19 cellular contexts compared by ENCODE assay signal in the genomic region with DNA sequence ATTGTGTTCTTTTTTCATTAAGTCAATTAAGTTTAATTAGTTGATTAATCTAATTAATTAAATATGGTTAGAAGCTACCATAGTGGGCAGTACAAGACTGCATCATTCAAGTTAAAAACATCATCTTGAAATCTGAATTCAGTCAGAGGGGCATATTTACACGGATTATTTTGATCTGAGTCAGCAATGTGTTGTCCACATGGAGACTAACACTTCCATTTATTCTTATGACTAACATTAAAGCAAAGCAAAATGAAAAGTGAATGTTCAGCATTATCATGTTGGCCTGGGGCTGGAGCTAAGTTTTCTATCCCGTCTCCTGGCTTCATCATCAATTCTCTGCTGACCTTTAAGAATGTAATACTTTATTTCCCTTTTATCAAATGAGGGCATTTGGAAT. TPM values are rescaled to one million over a fixed set of nuclear protein-coding genes. Genes with fewer than 3 reads are reported as not detected.
DNase-seq lines count a peak whose midpoint lies in the region; ATAC-seq, FAIRE-seq and TF ChIP-seq lines count a peak whose summit lies in the region.
"Had no signal": no experiment of that assay in that cellular context is flagged by ENCODE, and none has a peak within 500 bp of the region (broad histone marks: within the 10 kb centered on the region; RNA-seq: fewer than 3 reads in every experiment).

No MANE protein-coding gene starts in this region.

- TF ChIP-seq EP300 in A549 (IDR thresholded peaks at IDR 0.05), result no peak

- H3K9me3 Mint-ChIP-seq in activated T-helper 17 cell treated with anti-CD3 and anti-CD28 coated beads, Interleukin-2, amount 50 U/mL, for 72 hours, result peaks cover 7% of the 10 kb centered on the region

- no peak overlapping the region for H3K4me2 ChIP-seq in A549

- no peak overlapping the region for H3K27ac ChIP-seq in A549
- H3K27ac ChIP-seq: prostate gland had no signal

- TF ChIP-seq CTCF in A549 (IDR thresholded peaks at IDR 0.05) (no peak), foreskin fibroblast (IDR thresholded peaks at IDR 0.05; ENCODE audit: low read depth, low read length) (no peak)

- TF ChIP-seq RAD21 in A549 (conservative IDR thresholded peaks at IDR 0.05 in 1 of 2, IDR thresholded peaks at IDR 0.05 in 1 of 2), result no peak

- peak overlapping the region; percentile 61 for H3K27ac Mint-ChIP-seq in activated T-helper 17 cell treated with anti-CD3 and anti-CD28 coated beads, Interleukin-2, amount 50 U/mL, for 72 hours

- POLR2A ChIA-PET in A549 (lab: Yijun Ruan, JAX), result no interaction called here

- H3K4me3 Mint-ChIP-seq in activated T-helper 17 cell treated with anti-CD3 and anti-CD28 coated beads, Interleukin-2, amount 50 U/mL, for 72 hours, result no peak overlapping the region

- DNase-seq in A549 (ENCODE audit: low read depth in 1 of 2, low spot score in 1 of 2), result no peak
- peak; percentile 92 for DNase-seq in ELR (ENCODE audit: low read depth)
- peak; percentile 58 to 71 for DNase-seq in foreskin fibroblast
- DNase-seq in GM19238 (ENCODE audit: insufficient read length, low spot score), result no peak
- no peak for DNase-seq in SHP77 (lab: John Stamatoyannopoulos, UW)
- DNase-seq: activated CD4-positive, alpha-beta T cell treated with anti-CD3 and anti-CD28 coated beads, Interleukin-2, amount 50 U/mL, for 1 hour; activated gamma-delta T cell treated with Interleukin-2 at 50 U/mL for 16 hours; cerebellar nuclear complex; esophagus squamous epithelium; MM.1S; mucosa of descending colon; NCI-H2171; stimulated activated CD4-positive, alpha-beta T cell treated with anti-CD3 and anti-CD28 coated beads, Interleukin-1b, Interleukin-23, amount 100 ng/mL, for 48 hours; upper lobe of right lung had no signal

- peaks cover 32% of the 10 kb centered on the region for H3K36me3 Mint-ChIP-seq in activated T-helper 17 cell treated with anti-CD3 and anti-CD28 coated beads, Interleukin-2, amount 50 U/mL, for 72 hours (ENCODE audit: low read depth)

- no peak for FAIRE-seq in A549 (lab: Jason Lieb, UNC)

- CTCF ChIA-PET in A549 (lab: Yijun Ruan, JAX), result no interaction called here

- no peaks in the 10 kb centered on the region for H3K4me1 ChIP-seq in A549
- H3K4me1 ChIP-seq: prostate gland had no signal

- H3K4me3 ChIP-seq in A549, result no peak overlapping the region
- H3K4me3 ChIP-seq in foreskin fibroblast (ENCODE audit: low read depth in 1 of 2, low read length in 2 of 2), result no peak overlapping the region
- H3K4me3 ChIP-seq: esophagus squamous epithelium, HAP-1, mucosa of descending colon, prostate gland, upper lobe of right lung had no signal

- no peaks in the 10 kb centered on the region for H3K9me3 ChIP-seq in A549
- H3K9me3 ChIP-seq: esophagus squamous epithelium, HAP-1, mucosa of descending colon, prostate gland, upper lobe of right lung had no signal

- 35% methylated on average over 2 of the region's 2 CpGs for WGBS in A549 (ENCODE audit: missing lambda C conversion rate)

- no peak for TF ChIP-seq POLR2A in A549 (IDR thresholded peaks at IDR 0.05; ENCODE audit: low read length)

- ATAC-seq in A549 (no peak), HG02759 (IDR thresholded peaks at IDR 0.05; ENCODE audit: unreplicated experiment) (no peak), GM18868 (IDR thresholded peaks at IDR 0.05; ENCODE audit: unreplicated experiment) (no peak)
- peak; percentile 12 for ATAC-seq in activated T-helper 17 cell treated with anti-CD3 and anti-CD28 coated beads, Interleukin-2, amount 50 U/mL, for 72 hours (replicated peaks)
- ATAC-seq: mucosa of descending colon, upper lobe of right lung had no signal

- H3K4me1 Mint-ChIP-seq in activated T-helper 17 cell treated with anti-CD3 and anti-CD28 coated beads, Interleukin-2, amount 50 U/mL, for 72 hours, result peaks cover 73% of the 10 kb centered on the region

- no peaks in the 10 kb centered on the region for H3K27me3 Mint-ChIP-seq in activated T-helper 17 cell treated with anti-CD3 and anti-CD28 coated beads, Interleukin-2, amount 50 U/mL, for 72 hours

TF ChIP-seq in A549, 52 proteins besides CTCF, POLR2A, EP300 and RAD21:
- TF ChIP-seq HEYL (CRISPR knock-in tag; IDR thresholded peaks at IDR 0.05) (no peak), JUNB (IDR thresholded peaks at IDR 0.05) (no peak), TFCP2L1 (CRISPR knock-in tag; IDR thresholded peaks at IDR 0.05) (no peak), MAFK (IDR thresholded peaks at IDR 0.05; ENCODE audit: partially characterized antibody) (peak; percentile 43), RNF2 (IDR thresholded peaks at IDR 0.05; ENCODE audit: borderline replicate concordance, low read depth) (no peak)
- TF ChIP-seq, protein P1, sequence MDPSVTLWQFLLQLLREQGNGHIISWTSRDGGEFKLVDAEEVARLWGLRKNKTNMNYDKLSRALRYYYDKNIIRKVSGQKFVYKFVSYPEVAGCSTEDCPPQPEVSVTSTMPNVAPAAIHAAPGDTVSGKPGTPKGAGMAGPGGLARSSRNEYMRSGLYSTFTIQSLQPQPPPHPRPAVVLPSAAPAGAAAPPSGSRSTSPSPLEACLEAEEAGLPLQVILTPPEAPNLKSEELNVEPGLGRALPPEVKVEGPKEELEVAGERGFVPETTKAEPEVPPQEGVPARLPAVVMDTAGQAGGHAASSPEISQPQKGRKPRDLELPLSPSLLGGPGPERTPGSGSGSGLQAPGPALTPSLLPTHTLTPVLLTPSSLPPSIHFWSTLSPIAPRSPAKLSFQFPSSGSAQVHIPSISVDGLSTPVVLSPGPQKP (IDR thresholded peaks at IDR 0.05; ENCODE audit: low read depth, low read length), result no peak
- TF ChIP-seq, protein P2, sequence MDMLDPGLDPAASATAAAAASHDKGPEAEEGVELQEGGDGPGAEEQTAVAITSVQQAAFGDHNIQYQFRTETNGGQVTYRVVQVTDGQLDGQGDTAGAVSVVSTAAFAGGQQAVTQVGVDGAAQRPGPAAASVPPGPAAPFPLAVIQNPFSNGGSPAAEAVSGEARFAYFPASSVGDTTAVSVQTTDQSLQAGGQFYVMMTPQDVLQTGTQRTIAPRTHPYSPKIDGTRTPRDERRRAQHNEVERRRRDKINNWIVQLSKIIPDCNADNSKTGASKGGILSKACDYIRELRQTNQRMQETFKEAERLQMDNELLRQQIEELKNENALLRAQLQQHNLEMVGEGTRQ (IDR thresholded peaks at IDR 0.05), result no peak
TF ChIP-seq in A549: peak in this region for 1.

RNA-seq across cellular contexts. Expression of a gene that starts 17.3 kb away (rescaled TPM):
- polyA plus RNA-seq in A549 (2011; rRNA removed) (0.11 TPM in 1 of 2 replicates, not detected in the other), A549 (2017; fragmentation: RNase III; extraction: RNeasy Plus Mini Kit Qiagen cat#74134 plus additional on column Dnase treatment) (0.07 to 0.25 TPM (median 0.12 TPM) in 3 replicates)
- polyA plus RNA-seq in A549 (2012; cell fraction: cytosol; rRNA removed), result 0.01 and 0.03 TPM in 2 replicates
- polyA plus RNA-seq in A549 (2012; cell fraction: nucleus; rRNA removed), result not detected in 2 replicates
- polyA minus RNA-seq in A549 (2011; rRNA and poly(A)+ RNA removed), result 0.08 and 0.10 TPM in 2 replicates
- 10 to 100 TPM; 55.6 to 73.4 TPM for total RNA-seq in activated T-helper 17 cell treated with anti-CD3 and anti-CD28 coated beads, Interleukin-2, amount 50 U/mL, for 72 hours

Comparison
In these comparisons a context has a peak if more than half of its experiments do, and no peak if none do; other contexts are left out.
1. DNase-seq: peak in ELR (single experiment) and foreskin fibroblast (2 of 2); none in A549 (0 of 2), GM19238 (single experiment) and SHP77 (0 of 2).